Comparison of ENCODE assay signal across 24 cellular contexts in genomic region chr16:85510203-85510602, GRCh38.
"Had no signal": no experiment of that assay in that cellular context is flagged by ENCODE, and none has a peak within 500 bp of the region (broad histone marks: within the 10 kb centered on the region; RNA-seq: fewer than 3 reads in every experiment).

No MANE protein-coding gene starts in this region.

- ATAC-seq: activated CD8-positive, alpha-beta memory T cell treated with anti-CD3 and anti-CD28 coated beads, Interleukin-2, amount 10 ng/mL, durations not matched to agents 7 days and 5 days; PC-3; T-helper 17 cell; WTC11 had no signal

- H3K27ac ChIP-seq: KMS-11 had no signal

- H3K4me1 Mint-ChIP-seq: activated CD8-positive, alpha-beta memory T cell treated with anti-CD3 and anti-CD28 coated beads, Interleukin-2, amount 10 ng/mL, durations not matched to agents 7 days and 5 days; activated naive CD4-positive, alpha-beta T cell treated with anti-CD3 and anti-CD28 coated beads, Interleukin-2, amount 50 U/mL, for 24 hours; T-helper 17 cell had no signal

- H3K4me3 Mint-ChIP-seq: activated CD8-positive, alpha-beta memory T cell treated with anti-CD3 and anti-CD28 coated beads, Interleukin-2, amount 10 ng/mL, durations not matched to agents 7 days and 5 days; activated naive CD4-positive, alpha-beta T cell treated with anti-CD3 and anti-CD28 coated beads, Interleukin-2, amount 50 U/mL, for 24 hours; activated T-cell treated with anti-CD3 and anti-CD28 coated beads, Interleukin-2, amount 50 U/mL, for 24 hours; activated T-helper 1 cell treated with anti-CD3 and anti-CD28 coated beads, Interleukin-12 subunit alpha, Interleukin-12 subunit beta, Interleukin-2, Interleukin-4 antibody, amounts not matched to agents 30 ng/mL and 10 ng/mL and 1 ng/mL, durations not matched to agents 14 hours and 24 hours and 36 hours; T-helper 17 cell; WTC11 had no signal

- H3K9me3 Mint-ChIP-seq: activated naive CD4-positive, alpha-beta T cell treated with anti-CD3 and anti-CD28 coated beads, Interleukin-2, amount 50 U/mL, for 24 hours; activated T-cell treated with anti-CD3 and anti-CD28 coated beads, Interleukin-2, amount 50 U/mL, for 24 hours; activated T-helper 1 cell treated with anti-CD3 and anti-CD28 coated beads, Interleukin-12 subunit alpha, Interleukin-12 subunit beta, Interleukin-2, Interleukin-4 antibody, amounts not matched to agents 30 ng/mL and 10 ng/mL and 1 ng/mL, durations not matched to agents 14 hours and 24 hours and 36 hours; WTC11 had no signal

- H3K27ac Mint-ChIP-seq: activated CD8-positive, alpha-beta memory T cell treated with anti-CD3 and anti-CD28 coated beads, Interleukin-2, amount 10 ng/mL, durations not matched to agents 7 days and 5 days; activated T-cell treated with anti-CD3 and anti-CD28 coated beads, Interleukin-2, amount 50 U/mL, for 24 hours; activated T-helper 1 cell treated with anti-CD3 and anti-CD28 coated beads, Interleukin-12 subunit alpha, Interleukin-12 subunit beta, Interleukin-2, Interleukin-4 antibody, amounts not matched to agents 30 ng/mL and 10 ng/mL and 1 ng/mL, durations not matched to agents 14 hours and 24 hours and 36 hours; T-helper 17 cell had no signal

- H3K27me3 Mint-ChIP-seq: activated CD8-positive, alpha-beta memory T cell treated with anti-CD3 and anti-CD28 coated beads, Interleukin-2, amount 10 ng/mL, durations not matched to agents 7 days and 5 days; activated naive CD4-positive, alpha-beta T cell treated with anti-CD3 and anti-CD28 coated beads, Interleukin-2, amount 50 U/mL, for 24 hours; activated T-cell treated with anti-CD3 and anti-CD28 coated beads, Interleukin-2, amount 50 U/mL, for 24 hours had no signal

- DNase-seq: activated CD4-positive, alpha-beta T cell treated with anti-CD3 and anti-CD28 coated beads for 48 hours; activated CD4-positive, alpha-beta T cell treated with anti-CD3 and anti-CD28 coated beads, Interleukin-2, amount 50 U/mL, for 48 hours; activated CD4-positive, CD25-positive, alpha-beta regulatory T cell treated with anti-CD3 and anti-CD28 coated beads, Interleukin-2, amount 50 U/mL, for 72 hours; activated CD8-positive, alpha-beta memory T cell treated with anti-CD3 and anti-CD28 coated beads, Interleukin-2, amount 10 ng/mL, durations not matched to agents 7 days and 5 days; activated effector memory CD4-positive, alpha-beta T cell treated with Interleukin-2 at 50 U/mL for 16 hours; activated naive CD4-positive, alpha-beta T cell; activated T-cell treated with anti-CD3 and anti-CD28 coated beads, Interleukin-2, amount 50 U/mL, for 24 hours; aorta; central memory CD4-positive, alpha-beta T cell; NCI-H1092; NCI-H1417; NCI-H2029; NCI-H2107; NCI-H2171 treated with DMSO at 0.1 percent for 48 hours; NCI-H345; NCI-H510A treated with DMSO at 0.1 percent for 48 hours; PC-3; SHP77; T-helper 17 cell; T-helper 9 cell had no signal

- H3K36me3 Mint-ChIP-seq: activated CD8-positive, alpha-beta memory T cell treated with anti-CD3 and anti-CD28 coated beads, Interleukin-2, amount 10 ng/mL, durations not matched to agents 7 days and 5 days; activated naive CD4-positive, alpha-beta T cell treated with anti-CD3 and anti-CD28 coated beads, Interleukin-2, amount 50 U/mL, for 24 hours; WTC11 had no signal
